Comparison of ENCODE assay signal across 11 cellular contexts in the genomic region with DNA sequence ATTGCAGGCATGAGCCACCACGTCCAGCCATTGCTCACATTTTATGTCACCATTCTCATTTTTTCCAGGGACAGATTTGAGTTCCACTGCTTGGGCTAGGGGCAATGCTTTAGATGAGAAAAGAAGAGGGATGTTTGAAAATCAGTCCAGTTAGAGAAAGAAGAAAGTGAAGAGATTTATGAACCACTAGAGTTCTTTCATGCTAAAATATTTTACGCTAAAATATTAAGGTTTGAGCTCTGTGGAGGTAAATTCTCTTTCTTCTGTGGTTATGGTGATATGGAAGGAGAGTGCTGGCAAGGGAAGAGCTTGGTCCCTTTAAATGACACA. TPM values are rescaled to one million over a fixed set of nuclear protein-coding genes. Genes with fewer than 3 reads are reported as not detected.
DNase-seq lines count a peak whose midpoint lies in the region; ATAC-seq, FAIRE-seq and TF ChIP-seq lines count a peak whose summit lies in the region.
"Had no signal": no experiment of that assay in that cellular context is flagged by ENCODE, and none has a peak within 500 bp of the region (broad histone marks: within the 10 kb centered on the region; RNA-seq: fewer than 3 reads in every experiment).

No MANE protein-coding gene starts in this region.

- H3K4me3 ChIP-seq in HUES64 (ENCODE audit: low read length) = peak overlapping the region; percentile 44
- peak overlapping the region; percentile 16 to 60 (median 41) for H3K4me3 ChIP-seq in breast epithelium
- peak overlapping the region; percentile 57 to 77 (median 70) for H3K4me3 ChIP-seq in HepG2 (replicated peaks in 1 of 3; ENCODE audit: insufficient read depth in 1 of 3, low read depth in 2 of 3, low read length in 3 of 3)

- H3K27me3 Mint-ChIP-seq in stimulated activated memory B cell treated with anti-CD40 and anti-IgM and Interleukin-4, amounts not matched to agents 10 μg/mL and 1 μg/mL and 100 μg/mL, for 72 hours = no peaks in the 10 kb centered on the region

- FAIRE-seq in HepG2 (lab: Jason Lieb, UNC) = no peak

- no peaks in the 10 kb centered on the region for H4K20me1 ChIP-seq in HepG2 (ENCODE audit: insufficient read depth, low read length)

- CTCF ChIA-PET in HepG2 (lab: Yijun Ruan, JAX; ENCODE audit: low intra/inter-chr PET ratio, low total read pairs) = interaction anchor here (1.2 kb wide), 1 partner anchor 30 kb away, joined by 5 read pairs; no protein-coding TSS in a partner anchor

- H3K36me3 ChIP-seq in HUES64 (ENCODE audit: insufficient read depth, low read length) (no peaks in the 10 kb centered on the region), breast epithelium (no peaks in the 10 kb centered on the region), HepG2 (replicated peaks in 1 of 2; ENCODE audit: control insufficient read depth in 1 of 2, insufficient read depth in 2 of 2, low read length in 2 of 2) (no peaks in the 10 kb centered on the region)

- H3K27me3 ChIP-seq in HUES64 (ENCODE audit: insufficient read depth, low read length) = no peaks in the 10 kb centered on the region
- H3K27me3 ChIP-seq in breast epithelium = no peaks in the 10 kb centered on the region
- no peaks in the 10 kb centered on the region for H3K27me3 ChIP-seq in HepG2 (ENCODE audit: control insufficient read depth in 1 of 2, insufficient read depth in 2 of 2, low read length in 2 of 2)

- TF ChIP-seq POLR2A in breast epithelium (IDR thresholded peaks at IDR 0.05) (no peak), HepG2 (IDR thresholded peaks at IDR 0.05; ENCODE audit: insufficient read depth in 1 of 2, low read depth in 2 of 2, low read length in 2 of 2) (no peak)

- H3K27ac ChIP-seq in HUES64 (ENCODE audit: low read depth, low read length) (no peak overlapping the region), breast epithelium (no peak overlapping the region), HepG2 (ENCODE audit: extremely low read length, insufficient read depth, low read length) (no peak overlapping the region)

- H3K4me1 ChIP-seq in HUES64 (ENCODE audit: insufficient read depth, low read length) = no peaks in the 10 kb centered on the region; the same call in 1 of the 2 replicates
- no peaks in the 10 kb centered on the region for H3K4me1 ChIP-seq in breast epithelium
- H3K4me1 ChIP-seq in HepG2 (ENCODE audit: insufficient read depth, low read length) = peaks cover 68% of the 10 kb centered on the region

- TF ChIP-seq CTCF in breast epithelium (IDR thresholded peaks at IDR 0.05) (no peak), HepG2 (CRISPR knock-in tag; IDR thresholded peaks at IDR 0.05) (no peak)

- peak overlapping the region; percentile 89 for H3K4me2 ChIP-seq in HepG2 (ENCODE audit: low read depth, low read length)

- no peak for TF ChIP-seq RAD21 in HepG2 (CRISPR knock-in tag; IDR thresholded peaks at IDR 0.05)

- H3K4me3 Mint-ChIP-seq in stimulated activated memory B cell treated with anti-CD40 and anti-IgM and Interleukin-4, amounts not matched to agents 10 μg/mL and 1 μg/mL and 100 μg/mL, for 72 hours = peak overlapping the region; percentile 66

- in situ Hi-C loops in HepG2 (cut with HindIII; ENCODE audit: extremely low pct_ligation_motif_present, low pct_unique_long_range_greater_than_20kb) = no loop called here

- no peaks in the 10 kb centered on the region for H3K79me2 ChIP-seq in HepG2 (ENCODE audit: insufficient read depth, low read length)

- DNase-seq in breast epithelium (ENCODE audit: low spot score in 2 of 2) = no peak
- no peak for DNase-seq in HepG2 (ENCODE audit: low spot score)
- DNase-seq in C1 segment of cervical spinal cord (lab: John Stamatoyannopoulos, UW) = no peak
- no peak for DNase-seq in stimulated activated CD8-positive, alpha-beta memory T cell treated with anti-CD3 and anti-CD28 coated beads, Interleukin-4, amount 100 ng/mL, for 48 hours
- DNase-seq: activated CD4-positive, CD25-positive, alpha-beta regulatory T cell treated with anti-CD3 and anti-CD28 coated beads, Interleukin-2, amount 50 U/mL, for 72 hours; EL; midbrain had no signal

- POLR2A ChIA-PET in HepG2 (lab: Yijun Ruan, JAX) = interaction anchor here (0.8 to 6.1 kb wide), 10 partner anchors 12 to 353 kb away, joined by 3 to 61 read pairs (median 6); a partner anchor contains a TSS

- H3K9me3 Mint-ChIP-seq in stimulated activated memory B cell treated with anti-CD40 and anti-IgM and Interleukin-4, amounts not matched to agents 10 μg/mL and 1 μg/mL and 100 μg/mL, for 72 hours = no peaks in the 10 kb centered on the region

- peak overlapping the region; percentile 87 for H2AFZ ChIP-seq in HepG2 (ENCODE audit: low read length)

- WGBS in HUES64 = 84% methylated on average over 2 of the region's 2 CpGs
- WGBS in HepG2 (ENCODE audit: low lambda C conversion rate) = 33% methylated on average over 2 of the region's 2 CpGs

- BruUV-seq in HepG2 (replicated peaks; lab: Mats Ljungman, UMichigan) = no TSS peak

- peak overlapping the region; percentile 42 for H3K27ac Mint-ChIP-seq in stimulated activated memory B cell treated with anti-CD40 and anti-IgM and Interleukin-4, amounts not matched to agents 10 μg/mL and 1 μg/mL and 100 μg/mL, for 72 hours

- H3K4me1 Mint-ChIP-seq in stimulated activated memory B cell treated with anti-CD40 and anti-IgM and Interleukin-4, amounts not matched to agents 10 μg/mL and 1 μg/mL and 100 μg/mL, for 72 hours = peaks cover 8% of the 10 kb centered on the region

- TF ChIP-seq EP300 in HepG2 (IDR thresholded peaks at IDR 0.05; ENCODE audit: low read depth in 2 of 2, low read length in 2 of 2) = no peak
- no peak for TF ChIP-seq EP300 in HepG2 (CRISPR knock-in tag; IDR thresholded peaks at IDR 0.05; ENCODE audit: borderline replicate concordance)

- H3K9me3 ChIP-seq in HUES64 (ENCODE audit: insufficient read depth, low read depth, low read length) = no peaks in the 10 kb centered on the region
- no peaks in the 10 kb centered on the region for H3K9me3 ChIP-seq in breast epithelium
- H3K9me3 ChIP-seq in HepG2 (ENCODE audit: low read length) = no peaks in the 10 kb centered on the region

- no peak overlapping the region for H3K9ac ChIP-seq in HUES64 (ENCODE audit: low read depth, low read length)
- H3K9ac ChIP-seq in HepG2 (ENCODE audit: insufficient read depth, low read depth, low read length) = 0 out of 2 replicates have a peak overlapping the region, but pooled peaks have one; percentile 25

- intact Hi-C loops in breast epithelium (cut with DNase I; ENCODE audit: low total_unique reads) = no loop called here
- intact Hi-C loops in HepG2 (cut with micrococcal nuclease; ENCODE audit: unreplicated experiment) = no loop called here

- H3K36me3 Mint-ChIP-seq in stimulated activated memory B cell treated with anti-CD40 and anti-IgM and Interleukin-4, amounts not matched to agents 10 μg/mL and 1 μg/mL and 100 μg/mL, for 72 hours = no peaks in the 10 kb centered on the region

- ATAC-seq in HepG2 (peak; percentile 3; the same call in 2 of the 3 replicates), GM18498 (IDR thresholded peaks at IDR 0.05; ENCODE audit: unreplicated experiment) (no peak), SK-N-SH treated with all-trans-retinoic acid at 6 μM for 48 hours (no peak)
- no peak for ATAC-seq in stimulated activated memory B cell treated with anti-CD40 and anti-IgM and Interleukin-4, amounts not matched to agents 10 μg/mL and 1 μg/mL and 100 μg/mL, for 72 hours

TF ChIP-seq in HepG2, 621 proteins besides CTCF, POLR2A, EP300 and RAD21 (continues in another document):
- TF ChIP-seq HNF4G (IDR thresholded peaks at IDR 0.05; ENCODE audit: borderline replicate concordance, low read depth, low read length) (no peak), HNF4G (CRISPR knock-in tag; IDR thresholded peaks at IDR 0.05; ENCODE audit: borderline replicate concordance, low read depth) (peak; percentile 4; the same call in 1 of the 2 replicates)

TF ChIP-seq in SK-N-SH treated with all-trans-retinoic acid at 6 μM for 48 hours, 23 proteins besides CTCF, POLR2A, EP300 and RAD21 (continues in another document):
- TF ChIP-seq, protein P1, sequence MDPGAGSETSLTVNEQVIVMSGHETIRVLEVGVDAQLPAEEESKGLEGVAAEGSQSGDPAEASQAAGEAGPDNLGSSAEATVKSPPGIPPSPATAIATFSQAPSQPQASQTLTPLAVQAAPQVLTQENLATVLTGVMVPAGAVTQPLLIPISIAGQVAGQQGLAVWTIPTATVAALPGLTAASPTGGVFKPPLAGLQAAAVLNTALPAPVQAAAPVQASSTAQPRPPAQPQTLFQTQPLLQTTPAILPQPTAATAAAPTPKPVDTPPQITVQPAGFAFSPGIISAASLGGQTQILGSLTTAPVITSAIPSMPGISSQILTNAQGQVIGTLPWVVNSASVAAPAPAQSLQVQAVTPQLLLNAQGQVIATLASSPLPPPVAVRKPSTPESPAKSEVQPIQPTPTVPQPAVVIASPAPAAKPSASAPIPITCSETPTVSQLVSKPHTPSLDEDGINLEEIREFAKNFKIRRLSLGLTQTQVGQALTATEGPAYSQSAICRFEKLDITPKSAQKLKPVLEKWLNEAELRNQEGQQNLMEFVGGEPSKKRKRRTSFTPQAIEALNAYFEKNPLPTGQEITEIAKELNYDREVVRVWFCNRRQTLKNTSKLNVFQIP (CRISPR knock-in tag; IDR thresholded peaks at IDR 0.05; ENCODE audit: borderline replicate concordance, low read depth) = no peak
- TF ChIP-seq ISL1 (CRISPR knock-in tag; IDR thresholded peaks at IDR 0.05) = no peak

RNA-seq across cellular contexts. Expression of a gene that starts 21.5 kb away (rescaled TPM):
- 21.0 TPM for polyA plus RNA-seq in HUES64 (2013, experiment 1 of 2)
- polyA plus RNA-seq in HUES64 (2013, experiment 2 of 2) = 26.2 TPM
- total RNA-seq in breast epithelium = 10 to 100 TPM; 28.8 to 75.2 (median 34.4) TPM
- 158 and 301 TPM in 2 replicates for total RNA-seq in HepG2 (2016; rRNA removed; fragmentation: Illumina TruSeq; extraction: Trizol)
- 28.5 and 36.5 TPM in 2 replicates for total RNA-seq in HepG2 (2016; cell fraction: cytosol; rRNA removed; fragmentation: Illumina TruSeq; extraction: Trizol; ENCODE audit: low read depth)
- 158 and 295 TPM in 2 replicates for total RNA-seq in HepG2 (2016; cell fraction: insoluble cytoplasmic fraction; rRNA removed; fragmentation: Illumina TruSeq; extraction: Trizol)
- total RNA-seq in HepG2 (2016; cell fraction: membrane; rRNA removed; fragmentation: Illumina TruSeq; extraction: Trizol) = 108 and 127 TPM in 2 replicates
- 85.5 and 89.1 TPM in 2 replicates for total RNA-seq in HepG2 (2016; cell fraction: nucleus; rRNA removed; fragmentation: Illumina TruSeq; extraction: Trizol)
- 68.8 and 114 TPM in 2 replicates for polyA plus RNA-seq in HepG2 (2011; rRNA removed)
- polyA plus RNA-seq in HepG2 (2011; cell fraction: cytosol; rRNA removed) = 44.2 and 78.0 TPM in 2 replicates
- polyA plus RNA-seq in HepG2 (2011; cell fraction: nucleus; rRNA removed) = 22.8 and 33.8 TPM in 2 replicates
- polyA plus RNA-seq in HepG2 (2012) = 145 and 207 TPM in 2 replicates
- 96.7 and 98.0 TPM in 2 replicates for polyA plus RNA-seq in HepG2 (2016; cell fraction: cytosol; fragmentation: Illumina TruSeq; extraction: Trizol; ENCODE audit: low read depth)
- 414 and 424 TPM in 2 replicates for polyA plus RNA-seq in HepG2 (2016; cell fraction: insoluble cytoplasmic fraction; fragmentation: Illumina TruSeq; extraction: Trizol; ENCODE audit: low read depth)
- 172 and 187 TPM in 2 replicates for polyA plus RNA-seq in HepG2 (2016; cell fraction: membrane; fragmentation: Illumina TruSeq; extraction: Trizol; ENCODE audit: low read depth)
- polyA plus RNA-seq in HepG2 (2016; cell fraction: nucleus; fragmentation: Illumina TruSeq; extraction: Trizol; ENCODE audit: insufficient read depth, low read depth) = 152 and 161 TPM in 2 replicates
- polyA minus RNA-seq in HepG2 (2011; rRNA and poly(A)+ RNA removed; ENCODE audit: low replicate concordance) = 34.1 and 43.7 TPM in 2 replicates
- polyA minus RNA-seq in HepG2 (2011; cell fraction: cytosol; rRNA and poly(A)+ RNA removed) = 94.3 and 108 TPM in 2 replicates
- polyA minus RNA-seq in HepG2 (2011; cell fraction: nucleus; rRNA and poly(A)+ RNA removed) = 50.5 and 53.0 TPM in 2 replicates
